ENCODE assay signal across 29 cellular contexts in genomic region chr1:183831336-183831735, GRCh38. TPM values are rescaled to one million over a fixed set of nuclear protein-coding genes. Genes with fewer than 3 reads are reported as not detected.
A peak's percentile ranks its signal among the peaks of the same experiment; 100 is the strongest.
DNase-seq lines count a peak whose midpoint lies in the region; ATAC-seq and TF ChIP-seq lines count a peak whose summit lies in the region.
"Had no signal": no experiment of that assay in that cellular context is flagged by ENCODE, and none has a peak within 500 bp of the region (broad histone marks: within the 10 kb centered on the region; RNA-seq: fewer than 3 reads in every experiment).

No MANE protein-coding gene starts in this region.

- peaks cover 3% of the 10 kb centered on the region for H3K4me1 ChIP-seq in endodermal cell (ENCODE audit: control insufficient read depth, insufficient read depth, low read length)
- H3K4me1 ChIP-seq: suprapubic skin had no signal

- H3K4me1 Mint-ChIP-seq in endodermal cell: peaks cover 7% of the 10 kb centered on the region
- H3K4me1 Mint-ChIP-seq: activated CD4-positive, alpha-beta T cell treated with anti-CD3 and anti-CD28 coated beads for 36 hours; activated naive CD4-positive, alpha-beta T cell treated with anti-CD3 and anti-CD28 coated beads, Interleukin-2, amount 10 ng/mL, durations not matched to agents 7 days and 5 days; activated T-helper 17 cell treated with anti-CD3 and anti-CD28 coated beads, Interleukin-2, amount 50 U/mL, for 72 hours; immature natural killer cell; stimulated activated memory B cell treated with anti-CD40 and anti-IgM and Interleukin-4, amounts not matched to agents 10 μg/mL and 1 μg/mL and 100 μg/mL, for 72 hours had no signal

- no peaks in the 10 kb centered on the region for H3K9me3 Mint-ChIP-seq in endodermal cell
- H3K9me3 Mint-ChIP-seq: activated naive CD4-positive, alpha-beta T cell treated with anti-CD3 and anti-CD28 coated beads, Interleukin-2, amount 10 ng/mL, durations not matched to agents 7 days and 5 days; activated T-helper 17 cell treated with anti-CD3 and anti-CD28 coated beads, Interleukin-2, amount 50 U/mL, for 72 hours; CD14-positive monocyte; immature natural killer cell; neural crest cell; stimulated activated memory B cell treated with anti-CD40 and anti-IgM and Interleukin-4, amounts not matched to agents 10 μg/mL and 1 μg/mL and 100 μg/mL, for 72 hours had no signal

- intact Hi-C loops in sciatic nerve (cut with DNase I): no loop called here

- no peaks in the 10 kb centered on the region for H3K36me3 Mint-ChIP-seq in endodermal cell (ENCODE audit: low read depth)
- H3K36me3 Mint-ChIP-seq: activated naive CD4-positive, alpha-beta T cell treated with anti-CD3 and anti-CD28 coated beads, Interleukin-2, amount 10 ng/mL, durations not matched to agents 7 days and 5 days; CD14-positive monocyte; immature natural killer cell; stimulated activated memory B cell treated with anti-CD40 and anti-IgM and Interleukin-4, amounts not matched to agents 10 μg/mL and 1 μg/mL and 100 μg/mL, for 72 hours had no signal

- H3K4me3 ChIP-seq in endodermal cell (ENCODE audit: low read length): no peak overlapping the region
- H3K4me3 ChIP-seq: MG63, ovary, suprapubic skin had no signal

- TF ChIP-seq CTCF in endodermal cell (conservative IDR thresholded peaks at IDR 0.05): no peak

- no peak overlapping the region for H3K4me3 Mint-ChIP-seq in endodermal cell
- H3K4me3 Mint-ChIP-seq: activated CD4-positive, alpha-beta T cell treated with anti-CD3 and anti-CD28 coated beads for 36 hours; activated naive CD4-positive, alpha-beta T cell treated with anti-CD3 and anti-CD28 coated beads, Interleukin-2, amount 10 ng/mL, durations not matched to agents 7 days and 5 days; activated T-helper 17 cell treated with anti-CD3 and anti-CD28 coated beads, Interleukin-2, amount 50 U/mL, for 72 hours; CD14-positive monocyte; immature natural killer cell; neural crest cell; stimulated activated memory B cell treated with anti-CD40 and anti-IgM and Interleukin-4, amounts not matched to agents 10 μg/mL and 1 μg/mL and 100 μg/mL, for 72 hours had no signal

- H3K36me3 ChIP-seq in endodermal cell (ENCODE audit: control insufficient read depth, insufficient read depth, low read length): no peaks in the 10 kb centered on the region
- H3K36me3 ChIP-seq: MG63, ovary, suprapubic skin had no signal

- no peaks in the 10 kb centered on the region for H3K9me3 ChIP-seq in endodermal cell (ENCODE audit: control insufficient read depth, low read length)
- H3K9me3 ChIP-seq: MG63, ovary, suprapubic skin had no signal

- peaks cover 90% of the 10 kb centered on the region for H3K27me3 ChIP-seq in endodermal cell (ENCODE audit: control insufficient read depth, insufficient read depth, low read length, poor library complexity, severe bottlenecking)
- H3K27me3 ChIP-seq: MG63, ovary, suprapubic skin had no signal

- no peak overlapping the region for H3K27ac Mint-ChIP-seq in endodermal cell
- H3K27ac Mint-ChIP-seq: activated CD4-positive, alpha-beta T cell treated with anti-CD3 and anti-CD28 coated beads for 36 hours; activated naive CD4-positive, alpha-beta T cell treated with anti-CD3 and anti-CD28 coated beads, Interleukin-2, amount 10 ng/mL, durations not matched to agents 7 days and 5 days; activated T-helper 17 cell treated with anti-CD3 and anti-CD28 coated beads, Interleukin-2, amount 50 U/mL, for 72 hours; CD14-positive monocyte; immature natural killer cell; stimulated activated memory B cell treated with anti-CD40 and anti-IgM and Interleukin-4, amounts not matched to agents 10 μg/mL and 1 μg/mL and 100 μg/mL, for 72 hours had no signal

- ATAC-seq in sciatic nerve: no peak
- ATAC-seq: activated CD4-positive, alpha-beta T cell treated with anti-CD3 and anti-CD28 coated beads for 36 hours; activated T-helper 17 cell treated with anti-CD3 and anti-CD28 coated beads, Interleukin-2, amount 50 U/mL, for 72 hours; Panc1; stimulated activated memory B cell treated with anti-CD40 and anti-IgM and Interleukin-4, amounts not matched to agents 10 μg/mL and 1 μg/mL and 100 μg/mL, for 72 hours had no signal

- H3K27me3 Mint-ChIP-seq in endodermal cell (ENCODE audit: insufficient read depth): peaks cover 32% of the 10 kb centered on the region
- H3K27me3 Mint-ChIP-seq: activated CD4-positive, alpha-beta T cell treated with anti-CD3 and anti-CD28 coated beads for 36 hours; activated naive CD4-positive, alpha-beta T cell treated with anti-CD3 and anti-CD28 coated beads, Interleukin-2, amount 10 ng/mL, durations not matched to agents 7 days and 5 days; activated T-helper 17 cell treated with anti-CD3 and anti-CD28 coated beads, Interleukin-2, amount 50 U/mL, for 72 hours; stimulated activated memory B cell treated with anti-CD40 and anti-IgM and Interleukin-4, amounts not matched to agents 10 μg/mL and 1 μg/mL and 100 μg/mL, for 72 hours had no signal

- peak; percentile 7 to 52 for DNase-seq in NCI-H2081 (lab: John Stamatoyannopoulos, UW)
- no peak for DNase-seq in NCI-H2081 treated with DMSO at 0.1 percent for 48 hours (lab: John Stamatoyannopoulos, UW)
- DNase-seq in NCI-H69 (lab: John Stamatoyannopoulos, UW): peak; percentile 53
- no peak for DNase-seq in endodermal cell
- DNase-seq in substantia nigra (lab: John Stamatoyannopoulos, UW): no peak
- no peak for DNase-seq in NCI-H2107 treated with DMSO at 0.1 percent for 48 hours (lab: John Stamatoyannopoulos, UW; ENCODE audit: unreplicated experiment)
- DNase-seq in hepatic stellate cell (ENCODE audit: low spot score): no peak
- DNase-seq in sciatic nerve (ENCODE audit: low spot score): no peak
- DNase-seq: activated CD4-positive, alpha-beta T cell treated with anti-CD3 and anti-CD28 coated beads for 36 hours; activated naive CD4-positive, alpha-beta T cell treated with anti-CD3 and anti-CD28 coated beads, Interleukin-2, amount 10 ng/mL, durations not matched to agents 7 days and 5 days; amniotic stem cell; EL; H7; immature natural killer cell; KBM-7; mammary epithelial cell; MG63; NCI-H446 treated with DMSO at 0.1 percent for 48 hours; ovary; SHP77 treated with DMSO at 0.1 percent for 48 hours; SW 1271; T-helper 9 cell had no signal

- peak overlapping the region; percentile 22 for H3K9ac ChIP-seq in endodermal cell (ENCODE audit: extremely low read depth, low read length, poor library complexity, severe bottlenecking)

- H3K27ac ChIP-seq in endodermal cell (ENCODE audit: low read depth, low read length) (peak overlapping the region; percentile 1), substantia nigra (ENCODE audit: low read depth, low read length, poor library complexity, severe bottlenecking) (peak overlapping the region; percentile 79)
- H3K27ac ChIP-seq: ovary, suprapubic skin, VCaP had no signal

RNA-seq across cellular contexts. Expression of gene RGL1, which starts 26.4 kb away (rescaled TPM):
- total RNA-seq in endodermal cell: 1 to 10 TPM in 1 of 2 donors, under 1 TPM in 1; 0.15 to 2.6 TPM
- polyA plus RNA-seq in endodermal cell (2013, experiment 1 of 2): 12.9 TPM
- polyA plus RNA-seq in endodermal cell (2013, experiment 2 of 2): 15.7 TPM
- 76.9 TPM for total RNA-seq in sciatic nerve

Comparison
In these comparisons a context has a peak if more than half of its experiments do, and no peak if none do; other contexts are left out.
1. DNase-seq: peak in NCI-H2081 (2 of 2) and NCI-H69 (single experiment); none in NCI-H2081 treated with DMSO at 0.1 percent for 48 hours (single experiment), endodermal cell (single experiment), substantia nigra (0 of 49), NCI-H2107 treated with DMSO at 0.1 percent for 48 hours (single experiment), hepatic stellate cell (single experiment) and sciatic nerve (single experiment).
2. RNA of gene RGL1, which starts 26.4 kb away (total RNA-seq): 76.9 TPM in sciatic nerve (single experiment); 0.15 to 2.6 TPM in endodermal cell; every median in the first group is over 10 times any median in the second.